In genomic region chr16:51031598-51031997, GRCh38 we compare ENCODE assay signal across 10 cellular contexts.
A peak's percentile ranks its signal among the peaks of the same experiment; 100 is the strongest.
DNase-seq lines count a peak whose midpoint lies in the region; ATAC-seq and TF ChIP-seq lines count a peak whose summit lies in the region.
"Had no signal": no experiment of that assay in that cellular context is flagged by ENCODE, and none has a peak within 500 bp of the region (broad histone marks: within the 10 kb centered on the region; RNA-seq: fewer than 3 reads in every experiment).

No MANE protein-coding gene starts in this region.

- no peaks in the 10 kb centered on the region for H3K79me2 ChIP-seq in GM23338 (replicated peaks; ENCODE audit: insufficient read depth)
- no peaks in the 10 kb centered on the region for H3K79me2 ChIP-seq in neural progenitor cell (ENCODE audit: low read depth)

- H3K9me2 ChIP-seq in GM23338 (ENCODE audit: insufficient read depth) = 0 out of 2 replicates have a peak, but pooled peaks cover 12% of the 10 kb centered on the region

- H3K4me1 ChIP-seq in BLaER1 = peaks cover 69% of the 10 kb centered on the region
- peaks cover 17% of the 10 kb centered on the region for H3K4me1 ChIP-seq in GM23338 (ENCODE audit: insufficient read depth)
- H3K4me1 ChIP-seq in neural progenitor cell = no peaks in the 10 kb centered on the region

- DNase-seq in GM23338 (ENCODE audit: low spot score) = no peak
- peak; percentile 37 for DNase-seq in OCI-M1 (lab: John Stamatoyannopoulos, UW)
- no peak for DNase-seq in neural progenitor cell (ENCODE audit: low spot score)
- DNase-seq in putamen (ENCODE audit: low spot score) = no peak
- DNase-seq in occipital lobe (lab: John Stamatoyannopoulos, UW) = no peak
- DNase-seq: CD4-positive, CD25-positive, alpha-beta regulatory T cell; DMS79; KBM-7 had no signal

- H3K27me3 ChIP-seq in BLaER1 (no peaks in the 10 kb centered on the region), GM23338 (ENCODE audit: insufficient read depth) (no peaks in the 10 kb centered on the region), neural progenitor cell (no peaks in the 10 kb centered on the region)

- H4K20me1 ChIP-seq in BLaER1 (no peaks in the 10 kb centered on the region), GM23338 (replicated peaks; ENCODE audit: insufficient read depth) (no peaks in the 10 kb centered on the region), neural progenitor cell (ENCODE audit: low read depth) (no peaks in the 10 kb centered on the region)

- H3K9me3 Mint-ChIP-seq in GM23338 = no peaks in the 10 kb centered on the region
- no peaks in the 10 kb centered on the region for H3K9me3 Mint-ChIP-seq in neural progenitor cell

- H3K36me3 Mint-ChIP-seq in GM23338 (ENCODE audit: low read depth) (no peaks in the 10 kb centered on the region), neural progenitor cell (no peaks in the 10 kb centered on the region)
- H3K36me3 Mint-ChIP-seq: CD4-positive, CD25-positive, alpha-beta regulatory T cell had no signal

- H3F3A ChIP-seq in GM23338 (replicated peaks; ENCODE audit: low read depth) = no peaks in the 10 kb centered on the region
- no peaks in the 10 kb centered on the region for H3F3A ChIP-seq in neural progenitor cell (ENCODE audit: low read depth)

- peak overlapping the region; percentile 44; the same call in 1 of the 2 replicates for H2AFZ ChIP-seq in GM23338
- H2AFZ ChIP-seq in neural progenitor cell (replicated peaks) = peak overlapping the region; percentile 43

- H3K4me2 ChIP-seq in BLaER1 (peak overlapping the region; percentile 75), GM23338 (no peak overlapping the region), neural progenitor cell (no peak overlapping the region)

- H3K27ac ChIP-seq in BLaER1 (peak overlapping the region; percentile 57), GM23338 (ENCODE audit: low read depth) (no peak overlapping the region), neural progenitor cell (no peak overlapping the region)
- H3K27ac ChIP-seq: HL-60 had no signal

- H3K4me3 ChIP-seq in BLaER1 = no peak overlapping the region
- H3K4me3 ChIP-seq in GM23338 = no peak overlapping the region
- H3K4me3 ChIP-seq in neural progenitor cell = no peak overlapping the region

- no peak overlapping the region for H3K9ac ChIP-seq in BLaER1
- H3K9ac ChIP-seq in neural progenitor cell = no peak overlapping the region

- H3K9me3 ChIP-seq in BLaER1 (peaks cover 28% of the 10 kb centered on the region), neural progenitor cell (ENCODE audit: low read depth) (no peaks in the 10 kb centered on the region)

- H3K27me3 Mint-ChIP-seq in GM23338 (ENCODE audit: insufficient read depth, low read depth, poor library complexity) = no peaks in the 10 kb centered on the region
- H3K27me3 Mint-ChIP-seq in neural progenitor cell (ENCODE audit: insufficient read depth, low read depth) = peaks cover 2% of the 10 kb centered on the region

- H3K4me1 Mint-ChIP-seq in GM23338 (peaks cover 21% of the 10 kb centered on the region), neural progenitor cell (no peaks in the 10 kb centered on the region)
- H3K4me1 Mint-ChIP-seq: CD4-positive, CD25-positive, alpha-beta regulatory T cell had no signal

- H3K36me3 ChIP-seq in BLaER1 (no peaks in the 10 kb centered on the region), GM23338 (ENCODE audit: insufficient read depth) (no peaks in the 10 kb centered on the region), neural progenitor cell (no peaks in the 10 kb centered on the region)

- H3K4me3 Mint-ChIP-seq in GM23338 = no peak overlapping the region
- no peak overlapping the region for H3K4me3 Mint-ChIP-seq in neural progenitor cell
- H3K4me3 Mint-ChIP-seq: CD4-positive, CD25-positive, alpha-beta regulatory T cell had no signal

- no peak overlapping the region for H3K27ac Mint-ChIP-seq in GM23338
- no peak overlapping the region for H3K27ac Mint-ChIP-seq in neural progenitor cell
- H3K27ac Mint-ChIP-seq: CD4-positive, CD25-positive, alpha-beta regulatory T cell had no signal

- ATAC-seq in GM23338 = no peak

- TF ChIP-seq CTCF in GM23338 (conservative IDR thresholded peaks at IDR 0.05; ENCODE audit: low read depth in 2 of 2) = no peak
- TF ChIP-seq CTCF in neural progenitor cell (IDR thresholded peaks at IDR 0.05) = no peak

TF ChIP-seq in GM23338, 12 proteins besides CTCF, POLR2A, EP300 and RAD21:
- no peak for TF ChIP-seq ETS1 (IDR thresholded peaks at IDR 0.05)
- no peak for TF ChIP-seq CREB1 (CRISPR knock-in tag; IDR thresholded peaks at IDR 0.05; ENCODE audit: low read depth)
- no peak for TF ChIP-seq ZNF331 (CRISPR knock-in tag; IDR thresholded peaks at IDR 0.05; ENCODE audit: low read depth)
- no peak for TF ChIP-seq STAT1 (IDR thresholded peaks at IDR 0.05; ENCODE audit: unreplicated experiment)
